ENCODE assay signal across 20 cellular contexts in genomic region chr19:49421878-49422202, GRCh38. TPM values are rescaled to one million over a fixed set of nuclear protein-coding genes. Genes with fewer than 3 reads are reported as not detected.
DNase-seq lines count a peak whose midpoint lies in the region; ATAC-seq and TF ChIP-seq lines count a peak whose summit lies in the region.
"Had no signal": no experiment of that assay in that cellular context is flagged by ENCODE, and none has a peak within 500 bp of the region (broad histone marks: within the 10 kb centered on the region; RNA-seq: fewer than 3 reads in every experiment).

No MANE protein-coding gene starts in this region.

- peak overlapping the region; percentile 46 for H3K27ac Mint-ChIP-seq in T-helper 2 cell treated with Interferon-gamma antibody and Interleukin-4, amounts not matched to agents 5 μg/mL and 100 μg/mL, for 36 hours
- no peak overlapping the region for H3K27ac Mint-ChIP-seq in CD8-positive, alpha-beta T cell
- H3K27ac Mint-ChIP-seq in activated T-helper 1 cell treated with anti-CD3 and anti-CD28 coated beads, Interleukin-12 subunit alpha, Interleukin-12 subunit beta, Interleukin-2, Interleukin-4 antibody, amounts not matched to agents 30 ng/mL and 10 ng/mL and 1 ng/mL, durations not matched to agents 14 hours and 24 hours and 36 hours, result no peak overlapping the region
- H3K27ac Mint-ChIP-seq in natural killer cell, result no peak overlapping the region
- H3K27ac Mint-ChIP-seq: activated CD8-positive, alpha-beta T cell treated with anti-CD3 and anti-CD28 coated beads for 36 hours; activated T-cell treated with anti-CD3 and anti-CD28 coated beads, Interleukin-2, amount 50 U/mL, for 24 hours had no signal

- POLR2A ChIA-PET in CD8-positive, alpha-beta T cell (lab: Charles Lee), result interaction anchor here (1.2 kb wide), 1 partner anchor 11 kb away, joined by 3 read pairs; no protein-coding TSS in a partner anchor

- H3K4me3 Mint-ChIP-seq in T-helper 2 cell treated with Interferon-gamma antibody and Interleukin-4, amounts not matched to agents 5 μg/mL and 100 μg/mL, for 36 hours, result peak overlapping the region; percentile 60
- H3K4me3 Mint-ChIP-seq in CD8-positive, alpha-beta T cell, result peak overlapping the region; percentile 49
- peak overlapping the region; percentile 31 for H3K4me3 Mint-ChIP-seq in activated T-helper 1 cell treated with anti-CD3 and anti-CD28 coated beads, Interleukin-12 subunit alpha, Interleukin-12 subunit beta, Interleukin-2, Interleukin-4 antibody, amounts not matched to agents 30 ng/mL and 10 ng/mL and 1 ng/mL, durations not matched to agents 14 hours and 24 hours and 36 hours
- peak overlapping the region; percentile 21 for H3K4me3 Mint-ChIP-seq in natural killer cell

- intact Hi-C loops in CD8-positive, alpha-beta T cell (cut with DNase I, micrococcal nuclease), result no loop called here
- intact Hi-C loops in activated T-helper 1 cell treated with anti-CD3 and anti-CD28 coated beads, Interleukin-12 subunit alpha, Interleukin-12 subunit beta, Interleukin-2, Interleukin-4 antibody, amounts not matched to agents 30 ng/mL and 10 ng/mL and 1 ng/mL, durations not matched to agents 14 hours and 24 hours and 36 hours (cut with micrococcal nuclease), result loop anchor here (1.0 kb wide), 2 partner anchors 9 to 21 kb away; no protein-coding TSS in a partner anchor
- intact Hi-C loops in natural killer cell (cut with micrococcal nuclease), result no loop called here

- peaks cover 86% of the 10 kb centered on the region for H3K27me3 Mint-ChIP-seq in T-helper 2 cell treated with Interferon-gamma antibody and Interleukin-4, amounts not matched to agents 5 μg/mL and 100 μg/mL, for 36 hours (ENCODE audit: low read depth)
- H3K27me3 Mint-ChIP-seq in CD8-positive, alpha-beta T cell (ENCODE audit: low read depth), result peaks cover 78% of the 10 kb centered on the region
- H3K27me3 Mint-ChIP-seq in activated T-helper 1 cell treated with anti-CD3 and anti-CD28 coated beads, Interleukin-12 subunit alpha, Interleukin-12 subunit beta, Interleukin-2, Interleukin-4 antibody, amounts not matched to agents 30 ng/mL and 10 ng/mL and 1 ng/mL, durations not matched to agents 14 hours and 24 hours and 36 hours (ENCODE audit: insufficient read depth), result peaks cover 83% of the 10 kb centered on the region
- H3K27me3 Mint-ChIP-seq in natural killer cell (ENCODE audit: low read depth in 2 of 2), result peaks cover 81 to 95% of the 10 kb centered on the region in 2 donors

- no peak for DNase-seq in T-helper 2 cell treated with Interferon-gamma antibody and Interleukin-4, amounts not matched to agents 5 μg/mL and 100 μg/mL, for 36 hours (ENCODE audit: low spot score)
- DNase-seq in T-helper 2 cell (no peak), natural killer cell (no peak), DMS 273 treated with DMSO at 0.1 percent for 48 hours (lab: John Stamatoyannopoulos, UW) (no peak), HAP-1 (ENCODE audit: low spot score in 2 of 2) (no peak)
- no peak for DNase-seq in CD8-positive, alpha-beta T cell
- no peak for DNase-seq in activated T-helper 1 cell treated with anti-CD3 and anti-CD28 coated beads, Interleukin-12 subunit alpha, Interleukin-12 subunit beta, Interleukin-2, Interleukin-4 antibody, amounts not matched to agents 30 ng/mL and 10 ng/mL and 1 ng/mL, durations not matched to agents 14 hours and 24 hours and 36 hours (ENCODE audit: low spot score)
- DNase-seq: NCI-H2171 treated with DMSO at 0.1 percent for 48 hours, OCI-M1, uterus had no signal

- no peak overlapping the region for H3K27ac ChIP-seq in CD8-positive, alpha-beta T cell (ENCODE audit: low read depth, low read length)
- H3K27ac ChIP-seq: BLaER1 treated with 17β-estradiol and CSF1 and Interleukin-3, amounts not matched to agents 10 nM and 100 nM; heart left ventricle; uterus; VCaP had no signal

- peaks cover 4% of the 10 kb centered on the region for H3K36me3 Mint-ChIP-seq in T-helper 2 cell treated with Interferon-gamma antibody and Interleukin-4, amounts not matched to agents 5 μg/mL and 100 μg/mL, for 36 hours (ENCODE audit: low read depth)
- H3K36me3 Mint-ChIP-seq in CD8-positive, alpha-beta T cell, result no peaks in the 10 kb centered on the region
- H3K36me3 Mint-ChIP-seq in activated T-helper 1 cell treated with anti-CD3 and anti-CD28 coated beads, Interleukin-12 subunit alpha, Interleukin-12 subunit beta, Interleukin-2, Interleukin-4 antibody, amounts not matched to agents 30 ng/mL and 10 ng/mL and 1 ng/mL, durations not matched to agents 14 hours and 24 hours and 36 hours (ENCODE audit: low read depth), result peaks cover 3% of the 10 kb centered on the region
- peaks cover 9% of the 10 kb centered on the region for H3K36me3 Mint-ChIP-seq in natural killer cell

- H3K9me3 ChIP-seq in CD8-positive, alpha-beta T cell (ENCODE audit: low read length), result no peaks in the 10 kb centered on the region
- no peaks in the 10 kb centered on the region for H3K9me3 ChIP-seq in HAP-1
- H3K9me3 ChIP-seq: heart left ventricle, uterus had no signal

- no peaks in the 10 kb centered on the region for H3K36me3 ChIP-seq in CD8-positive, alpha-beta T cell (ENCODE audit: insufficient read depth, low read length)
- H3K36me3 ChIP-seq in HAP-1 (replicated peaks), result no peaks in the 10 kb centered on the region
- H3K36me3 ChIP-seq: BLaER1 treated with 17β-estradiol and CSF1 and Interleukin-3, amounts not matched to agents 10 nM and 100 nM; heart left ventricle; uterus had no signal

- H3K4me1 ChIP-seq in CD8-positive, alpha-beta T cell (ENCODE audit: insufficient read depth, low read length), result peaks cover 41% of the 10 kb centered on the region
- peaks cover 2% of the 10 kb centered on the region; the same call in 1 of the 2 replicates for H3K4me1 ChIP-seq in HAP-1

- peaks cover 44% of the 10 kb centered on the region for H3K27me3 ChIP-seq in CD8-positive, alpha-beta T cell (ENCODE audit: insufficient read depth, low read length)
- H3K27me3 ChIP-seq in HAP-1 (ENCODE audit: low read depth), result peaks cover 82% of the 10 kb centered on the region

- in situ Hi-C loops in HAP-1 (cut with MboI; ENCODE audit: low sequenced_read_pairs), result no loop called here

- ATAC-seq in CD8-positive, alpha-beta T cell, result no peak
- no peak for ATAC-seq in natural killer cell
- ATAC-seq in HG02938 (IDR thresholded peaks at IDR 0.05; ENCODE audit: unreplicated experiment), result no peak

- TF ChIP-seq CTCF in CD8-positive, alpha-beta T cell (IDR thresholded peaks at IDR 0.05), result no peak
- TF ChIP-seq CTCF in natural killer cell (IDR thresholded peaks at IDR 0.05), result no peak

- peaks cover 32% of the 10 kb centered on the region for H3K4me1 Mint-ChIP-seq in T-helper 2 cell treated with Interferon-gamma antibody and Interleukin-4, amounts not matched to agents 5 μg/mL and 100 μg/mL, for 36 hours (ENCODE audit: low read depth)
- peaks cover 49% of the 10 kb centered on the region for H3K4me1 Mint-ChIP-seq in CD8-positive, alpha-beta T cell (ENCODE audit: low read depth)
- peaks cover 42% of the 10 kb centered on the region for H3K4me1 Mint-ChIP-seq in activated T-helper 1 cell treated with anti-CD3 and anti-CD28 coated beads, Interleukin-12 subunit alpha, Interleukin-12 subunit beta, Interleukin-2, Interleukin-4 antibody, amounts not matched to agents 30 ng/mL and 10 ng/mL and 1 ng/mL, durations not matched to agents 14 hours and 24 hours and 36 hours (ENCODE audit: low read depth)
- peaks cover 44 to 47% of the 10 kb centered on the region in 2 donors for H3K4me1 Mint-ChIP-seq in natural killer cell

- no peaks in the 10 kb centered on the region for H3K9me3 Mint-ChIP-seq in T-helper 2 cell treated with Interferon-gamma antibody and Interleukin-4, amounts not matched to agents 5 μg/mL and 100 μg/mL, for 36 hours
- no peaks in the 10 kb centered on the region for H3K9me3 Mint-ChIP-seq in CD8-positive, alpha-beta T cell
- no peaks in the 10 kb centered on the region for H3K9me3 Mint-ChIP-seq in activated T-helper 1 cell treated with anti-CD3 and anti-CD28 coated beads, Interleukin-12 subunit alpha, Interleukin-12 subunit beta, Interleukin-2, Interleukin-4 antibody, amounts not matched to agents 30 ng/mL and 10 ng/mL and 1 ng/mL, durations not matched to agents 14 hours and 24 hours and 36 hours
- no peaks in the 10 kb centered on the region for H3K9me3 Mint-ChIP-seq in natural killer cell
- H3K9me3 Mint-ChIP-seq: activated CD8-positive, alpha-beta T cell treated with anti-CD3 and anti-CD28 coated beads for 36 hours; activated T-cell treated with anti-CD3 and anti-CD28 coated beads, Interleukin-2, amount 50 U/mL, for 24 hours had no signal

- no peak overlapping the region for H3K4me3 ChIP-seq in CD8-positive, alpha-beta T cell (ENCODE audit: low read depth, low read length)
- no peak overlapping the region for H3K4me3 ChIP-seq in HAP-1
- H3K4me3 ChIP-seq: uterus had no signal

- CTCF ChIA-PET in CD8-positive, alpha-beta T cell (lab: Charles Lee), result interaction anchor here (1.6 to 3.6 kb wide), 2 partner anchors 9 to 30 kb away, joined by 4 to 17 read pairs; no protein-coding TSS in a partner anchor

RNA-seq across cellular contexts. Expression of gene PTH2, which starts 1.4 kb away (rescaled TPM):
- total RNA-seq in CD8-positive, alpha-beta T cell, result not detected
- total RNA-seq in activated T-helper 1 cell treated with anti-CD3 and anti-CD28 coated beads, Interleukin-12 subunit alpha, Interleukin-12 subunit beta, Interleukin-2, Interleukin-4 antibody, amounts not matched to agents 30 ng/mL and 10 ng/mL and 1 ng/mL, durations not matched to agents 14 hours and 24 hours and 36 hours, result not detected in 2 replicates
- total RNA-seq in natural killer cell, result not detected
- total RNA-seq: activated CD8-positive, alpha-beta T cell treated with anti-CD3 and anti-CD28 coated beads for 36 hours; heart left ventricle; left ventricle myocardium superior; renal cortical epithelial cell; smooth muscle cell; T-helper 1 cell treated with Interleukin-12 subunit alpha and Interleukin-12 subunit beta and Interleukin-4 antibody, amounts not matched to agents 30 ng/mL and 1 ng/mL, for 36 hours; uterus had no signal

RNA-seq across cellular contexts. Expression of gene GFY, which starts 3.3 kb away (rescaled TPM):
- not detected for total RNA-seq in CD8-positive, alpha-beta T cell
- not detected in 2 replicates for total RNA-seq in activated T-helper 1 cell treated with anti-CD3 and anti-CD28 coated beads, Interleukin-12 subunit alpha, Interleukin-12 subunit beta, Interleukin-2, Interleukin-4 antibody, amounts not matched to agents 30 ng/mL and 10 ng/mL and 1 ng/mL, durations not matched to agents 14 hours and 24 hours and 36 hours
- not detected for total RNA-seq in natural killer cell
- total RNA-seq: activated CD8-positive, alpha-beta T cell treated with anti-CD3 and anti-CD28 coated beads for 36 hours; heart left ventricle; left ventricle myocardium superior; renal cortical epithelial cell; smooth muscle cell; T-helper 1 cell treated with Interleukin-12 subunit alpha and Interleukin-12 subunit beta and Interleukin-4 antibody, amounts not matched to agents 30 ng/mL and 1 ng/mL, for 36 hours; uterus had no signal

RNA-seq across cellular contexts. Expression of gene SLC17A7, which starts 19.5 kb away (rescaled TPM):
- under 1 TPM in 1 of 2 experiments, not detected in 1; 0.11 TPM for total RNA-seq in CD8-positive, alpha-beta T cell
- 0.16 TPM in 1 of 2 replicates, not detected in the other for total RNA-seq in activated T-helper 1 cell treated with anti-CD3 and anti-CD28 coated beads, Interleukin-12 subunit alpha, Interleukin-12 subunit beta, Interleukin-2, Interleukin-4 antibody, amounts not matched to agents 30 ng/mL and 10 ng/mL and 1 ng/mL, durations not matched to agents 14 hours and 24 hours and 36 hours
- total RNA-seq in natural killer cell, result not detected

RNA-seq across cellular contexts. Expression of gene PIH1D1, which starts 29.8 kb away (rescaled TPM):
- 100 to 1,000 TPM; 113 to 119 TPM for total RNA-seq in CD8-positive, alpha-beta T cell
- 124 and 126 TPM in 2 replicates for total RNA-seq in activated T-helper 1 cell treated with anti-CD3 and anti-CD28 coated beads, Interleukin-12 subunit alpha, Interleukin-12 subunit beta, Interleukin-2, Interleukin-4 antibody, amounts not matched to agents 30 ng/mL and 10 ng/mL and 1 ng/mL, durations not matched to agents 14 hours and 24 hours and 36 hours
- 100 to 1,000 TPM; 112 to 149 (median 138) TPM for total RNA-seq in natural killer cell

RNA-seq across cellular contexts. Expression of gene ALDH16A1, which starts 31.2 kb away (rescaled TPM):
- total RNA-seq in CD8-positive, alpha-beta T cell, result 10 to 100 TPM; 26.1 to 30.7 TPM
- total RNA-seq in activated T-helper 1 cell treated with anti-CD3 and anti-CD28 coated beads, Interleukin-12 subunit alpha, Interleukin-12 subunit beta, Interleukin-2, Interleukin-4 antibody, amounts not matched to agents 30 ng/mL and 10 ng/mL and 1 ng/mL, durations not matched to agents 14 hours and 24 hours and 36 hours, result 23.1 and 24.5 TPM in 2 replicates
- total RNA-seq in natural killer cell, result 10 to 100 TPM; 39.9 to 43.2 (median 41.4) TPM
